In the genomic region with DNA sequence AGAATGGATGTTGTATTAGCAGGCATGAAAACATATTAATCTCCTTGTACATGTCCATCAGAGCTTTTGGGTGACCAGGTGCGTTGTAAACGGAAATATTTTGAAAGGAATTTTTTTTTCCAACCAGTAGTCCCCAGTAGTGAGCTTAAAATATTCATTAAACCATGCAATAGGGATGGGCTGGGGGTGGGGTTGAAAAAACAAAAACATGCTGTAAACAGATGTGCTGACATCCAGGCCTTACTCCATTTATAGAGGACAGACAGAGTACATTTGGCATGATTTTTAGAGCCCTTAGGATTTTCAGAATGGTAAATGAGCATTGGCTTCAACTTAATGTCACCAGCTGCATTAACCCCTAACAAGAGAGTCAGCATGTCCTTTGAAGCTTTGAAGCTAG, we compare ENCODE assay signal across 1 cellular context.
TF ChIP-seq lines count a peak whose summit lies in the region.

No MANE protein-coding gene starts in this region.

TF ChIP-seq in SK-N-SH treated with all-trans-retinoic acid at 6 μM for 48 hours, 23 proteins besides CTCF, POLR2A, EP300 and RAD21 (continued from another document):
- TF ChIP-seq, protein P1, sequence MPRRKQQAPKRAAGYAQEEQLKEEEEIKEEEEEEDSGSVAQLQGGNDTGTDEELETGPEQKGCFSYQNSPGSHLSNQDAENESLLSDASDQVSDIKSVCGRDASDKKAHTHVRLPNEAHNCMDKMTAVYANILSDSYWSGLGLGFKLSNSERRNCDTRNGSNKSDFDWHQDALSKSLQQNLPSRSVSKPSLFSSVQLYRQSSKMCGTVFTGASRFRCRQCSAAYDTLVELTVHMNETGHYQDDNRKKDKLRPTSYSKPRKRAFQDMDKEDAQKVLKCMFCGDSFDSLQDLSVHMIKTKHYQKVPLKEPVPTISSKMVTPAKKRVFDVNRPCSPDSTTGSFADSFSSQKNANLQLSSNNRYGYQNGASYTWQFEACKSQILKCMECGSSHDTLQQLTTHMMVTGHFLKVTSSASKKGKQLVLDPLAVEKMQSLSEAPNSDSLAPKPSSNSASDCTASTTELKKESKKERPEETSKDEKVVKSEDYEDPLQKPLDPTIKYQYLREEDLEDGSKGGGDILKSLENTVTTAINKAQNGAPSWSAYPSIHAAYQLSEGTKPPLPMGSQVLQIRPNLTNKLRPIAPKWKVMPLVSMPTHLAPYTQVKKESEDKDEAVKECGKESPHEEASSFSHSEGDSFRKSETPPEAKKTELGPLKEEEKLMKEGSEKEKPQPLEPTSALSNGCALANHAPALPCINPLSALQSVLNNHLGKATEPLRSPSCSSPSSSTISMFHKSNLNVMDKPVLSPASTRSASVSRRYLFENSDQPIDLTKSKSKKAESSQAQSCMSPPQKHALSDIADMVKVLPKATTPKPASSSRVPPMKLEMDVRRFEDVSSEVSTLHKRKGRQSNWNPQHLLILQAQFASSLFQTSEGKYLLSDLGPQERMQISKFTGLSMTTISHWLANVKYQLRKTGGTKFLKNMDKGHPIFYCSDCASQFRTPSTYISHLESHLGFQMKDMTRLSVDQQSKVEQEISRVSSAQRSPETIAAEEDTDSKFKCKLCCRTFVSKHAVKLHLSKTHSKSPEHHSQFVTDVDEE (CRISPR knock-in tag; IDR thresholded peaks at IDR 0.05): no peak
- TF ChIP-seq ESRRG (CRISPR knock-in tag; IDR thresholded peaks at IDR 0.05): no peak
- no peak for TF ChIP-seq OSR1 (CRISPR knock-in tag; IDR thresholded peaks at IDR 0.05)
- TF ChIP-seq ZC3H10 (CRISPR knock-in tag; IDR thresholded peaks at IDR 0.05): no peak
- no peak for TF ChIP-seq ZNF565 (CRISPR knock-in tag; conservative IDR thresholded peaks at IDR 0.05; ENCODE audit: low read depth)
- TF ChIP-seq, protein P2, sequence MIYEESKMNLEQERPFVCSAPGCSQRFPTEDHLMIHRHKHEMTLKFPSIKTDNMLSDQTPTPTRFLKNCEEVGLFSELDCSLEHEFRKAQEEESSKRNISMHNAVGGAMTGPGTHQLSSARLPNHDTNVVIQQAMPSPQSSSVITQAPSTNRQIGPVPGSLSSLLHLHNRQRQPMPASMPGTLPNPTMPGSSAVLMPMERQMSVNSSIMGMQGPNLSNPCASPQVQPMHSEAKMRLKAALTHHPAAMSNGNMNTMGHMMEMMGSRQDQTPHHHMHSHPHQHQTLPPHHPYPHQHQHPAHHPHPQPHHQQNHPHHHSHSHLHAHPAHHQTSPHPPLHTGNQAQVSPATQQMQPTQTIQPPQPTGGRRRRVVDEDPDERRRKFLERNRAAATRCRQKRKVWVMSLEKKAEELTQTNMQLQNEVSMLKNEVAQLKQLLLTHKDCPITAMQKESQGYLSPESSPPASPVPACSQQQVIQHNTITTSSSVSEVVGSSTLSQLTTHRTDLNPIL (CRISPR knock-in tag; IDR thresholded peaks at IDR 0.05; ENCODE audit: low read depth): no peak
